Comparison of ENCODE assay signal across 15 cellular contexts in the genomic region with DNA sequence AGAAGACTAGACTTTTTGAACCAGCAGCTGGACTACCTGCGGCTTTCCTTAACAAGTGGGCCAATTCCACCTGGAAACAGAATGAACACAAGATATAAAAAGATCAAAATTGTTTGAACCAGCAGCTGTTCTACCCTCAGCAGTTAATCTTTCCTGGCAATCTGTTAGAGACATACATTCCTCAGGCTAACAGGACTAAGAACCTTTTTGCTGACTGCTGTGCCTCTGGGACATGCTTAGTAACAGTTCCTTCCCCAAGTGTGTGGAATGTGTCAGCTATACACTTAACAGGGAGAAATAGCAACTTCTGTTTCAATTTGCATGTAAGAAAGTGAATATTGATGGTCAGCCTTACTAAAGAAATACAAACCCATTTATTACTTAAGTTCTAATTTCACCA.
"Had no signal": no experiment of that assay in that cellular context is flagged by ENCODE, and none has a peak within 500 bp of the region (broad histone marks: within the 10 kb centered on the region; RNA-seq: fewer than 3 reads in every experiment).

No MANE protein-coding gene starts in this region.

- H3K4me3 ChIP-seq: left ventricle myocardium inferior, ovary, sigmoid colon, stomach had no signal

- H3K27me3 ChIP-seq: ovary, sigmoid colon, stomach had no signal

- H3K36me3 ChIP-seq: left ventricle myocardium inferior, ovary, sigmoid colon, stomach had no signal

- H3K9me3 ChIP-seq: left ventricle myocardium inferior, ovary, sigmoid colon had no signal

- H3K4me1 ChIP-seq: left ventricle myocardium inferior, sigmoid colon, stomach had no signal

- H3K27ac ChIP-seq: left ventricle myocardium inferior, ovary, sigmoid colon, stomach had no signal

- ATAC-seq: activated CD8-positive, alpha-beta T cell treated with anti-CD3 and anti-CD28 coated beads for 36 hours; naive thymus-derived CD4-positive, alpha-beta T cell; stimulated activated effector memory CD8-positive, alpha-beta T cell treated with anti-CD3 and anti-CD28 coated beads, Interleukin-12 subunit alpha, Interleukin-12 subunit beta, amount 100 ng/mL, for 72 hours had no signal

- DNase-seq: activated B cell treated with CpG ODN at 0.5 μM for 24 hours; activated CD4-positive, alpha-beta T cell treated with anti-CD3 and anti-CD28 coated beads for 48 hours; activated CD8-positive, alpha-beta T cell treated with anti-CD3 and anti-CD28 coated beads for 36 hours; activated naive CD4-positive, alpha-beta T cell treated with Interleukin-2 at 50 U/mL for 16 hours; activated T-cell treated with anti-CD3 and anti-CD28 coated beads, Interleukin-2, amount 50 U/mL, for 1 hour; caudate nucleus; hypothalamus; left ventricle myocardium inferior; mammary epithelial cell; naive thymus-derived CD4-positive, alpha-beta T cell; ovary; sigmoid colon; stimulated activated CD4-positive, alpha-beta T cell treated with anti-CD3 and anti-CD28 coated beads, Interleukin-4, amount 100 ng/mL, for 24 hours; stomach had no signal
